9 cellular contexts compared by ENCODE assay signal in the genomic region with DNA sequence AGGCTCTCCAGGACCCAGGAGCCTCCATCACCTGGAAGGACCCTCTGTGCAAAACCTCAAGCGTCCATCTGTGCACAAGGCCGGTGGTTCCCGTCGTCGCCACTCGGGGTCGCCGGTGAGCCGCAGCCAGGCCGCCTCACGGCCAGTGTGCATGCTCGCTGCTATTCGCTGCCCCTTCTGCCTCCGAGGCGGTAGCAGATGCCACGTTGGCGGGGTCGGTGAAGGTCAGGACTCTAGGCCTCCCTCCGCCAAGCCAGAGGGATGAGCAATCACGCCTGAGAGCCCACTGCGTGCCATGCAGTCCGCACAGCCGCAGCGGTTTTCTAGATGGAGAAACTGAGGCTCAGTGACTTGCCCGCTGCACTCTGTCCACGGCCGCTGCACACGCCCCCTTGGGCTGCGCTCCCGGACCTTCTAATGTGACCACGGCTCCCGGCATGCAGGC. TPM values are rescaled to one million over a fixed set of nuclear protein-coding genes. Genes with fewer than 3 reads are reported as not detected.
DNase-seq lines count a peak whose midpoint lies in the region; ATAC-seq and TF ChIP-seq lines count a peak whose summit lies in the region.
"Had no signal": no experiment of that assay in that cellular context is flagged by ENCODE, and none has a peak within 500 bp of the region (broad histone marks: within the 10 kb centered on the region; RNA-seq: fewer than 3 reads in every experiment).

No MANE protein-coding gene starts in this region.

- H3K27ac Mint-ChIP-seq in Caco-2 (ENCODE audit: unreplicated experiment), result no peak overlapping the region
- H3K27ac Mint-ChIP-seq in activated naive CD8-positive, alpha-beta T cell treated with anti-CD3 and anti-CD28 coated beads for 36 hours, result no peak overlapping the region
- H3K27ac Mint-ChIP-seq: activated B cell treated with CpG ODN at 0.5 μM for 24 hours had no signal

- H3K4me1 ChIP-seq in Caco-2 (no peaks in the 10 kb centered on the region), left lung (no peaks in the 10 kb centered on the region)

- no peaks in the 10 kb centered on the region for H3K9me3 Mint-ChIP-seq in Caco-2 (ENCODE audit: unreplicated experiment)
- no peaks in the 10 kb centered on the region for H3K9me3 Mint-ChIP-seq in activated naive CD8-positive, alpha-beta T cell treated with anti-CD3 and anti-CD28 coated beads for 36 hours
- H3K9me3 Mint-ChIP-seq: activated B cell treated with CpG ODN at 0.5 μM for 24 hours had no signal

- peak; percentile 40 for ATAC-seq in left lung
- no peak for ATAC-seq in HG02938 (IDR thresholded peaks at IDR 0.05; ENCODE audit: unreplicated experiment)

- no peaks in the 10 kb centered on the region for H3K4me1 Mint-ChIP-seq in Caco-2 (ENCODE audit: low read depth, unreplicated experiment)
- no peaks in the 10 kb centered on the region for H3K4me1 Mint-ChIP-seq in activated naive CD8-positive, alpha-beta T cell treated with anti-CD3 and anti-CD28 coated beads for 36 hours
- H3K4me1 Mint-ChIP-seq: activated B cell treated with CpG ODN at 0.5 μM for 24 hours had no signal

- no peak overlapping the region for H3K4me3 Mint-ChIP-seq in Caco-2 (ENCODE audit: unreplicated experiment)
- H3K4me3 Mint-ChIP-seq in activated naive CD8-positive, alpha-beta T cell treated with anti-CD3 and anti-CD28 coated beads for 36 hours, result no peak overlapping the region
- H3K4me3 Mint-ChIP-seq: activated B cell treated with CpG ODN at 0.5 μM for 24 hours had no signal

- DNase-seq in Caco-2, result peak in 1 of 2 experiments; percentile 65
- DNase-seq in HK-2 (ENCODE audit: unreplicated experiment), result peak; percentile 74
- peak; percentile 52 for DNase-seq in activated naive CD8-positive, alpha-beta T cell treated with anti-CD3 and anti-CD28 coated beads for 36 hours
- DNase-seq in left lung, result peak; percentile 44 to 89
- DNase-seq in SW480 (ENCODE audit: low spot score), result no peak
- DNase-seq in DMS153 (lab: John Stamatoyannopoulos, UW), result no peak
- no peak for DNase-seq in NCI-H69 (lab: John Stamatoyannopoulos, UW)
- DNase-seq: activated B cell treated with CpG ODN at 0.5 μM for 24 hours had no signal

- peak; percentile 44 to 50 for TF ChIP-seq CTCF in Caco-2 (IDR thresholded peaks at IDR 0.05; ENCODE audit: insufficient read depth in 1 of 2, low read depth in 1 of 2, low read length in 1 of 2, severe bottlenecking in 1 of 2, unreplicated experiment in 1 of 2)
- peak; percentile 59 for TF ChIP-seq CTCF in left lung (IDR thresholded peaks at IDR 0.05)

- CTCF ChIA-PET in Caco-2 (lab: Charles Lee), result no interaction called here

- intact Hi-C loops in Caco-2 (cut with micrococcal nuclease; ENCODE audit: unreplicated experiment), result no loop called here
- intact Hi-C loops in left lung (cut with DNase I), result no loop called here

- H3K4me3 ChIP-seq in Caco-2 (ENCODE audit: low read depth, low read length), result no peak overlapping the region
- H3K4me3 ChIP-seq in left lung, result no peak overlapping the region

- POLR2A ChIA-PET in Caco-2 (lab: Charles Lee), result no interaction called here

- H3K9me3 ChIP-seq in Caco-2 (no peaks in the 10 kb centered on the region), left lung (no peaks in the 10 kb centered on the region)

- no peaks in the 10 kb centered on the region for H3K27me3 Mint-ChIP-seq in Caco-2 (ENCODE audit: insufficient read depth, unreplicated experiment)
- H3K27me3 Mint-ChIP-seq in activated naive CD8-positive, alpha-beta T cell treated with anti-CD3 and anti-CD28 coated beads for 36 hours, result no peaks in the 10 kb centered on the region
- H3K27me3 Mint-ChIP-seq: activated B cell treated with CpG ODN at 0.5 μM for 24 hours had no signal

- H3K27ac ChIP-seq in left lung, result no peak overlapping the region

- H3K36me3 ChIP-seq in Caco-2 (ENCODE audit: control insufficient read depth, insufficient read depth, low read length), result no peaks in the 10 kb centered on the region
- H3K36me3 ChIP-seq in left lung, result no peaks in the 10 kb centered on the region

- no TSS peak for BruUV-seq in Caco-2 (replicated peaks; lab: Mats Ljungman, UMichigan)

- H3K27me3 ChIP-seq in Caco-2 (replicated peaks; ENCODE audit: control insufficient read depth, insufficient read depth, low read length) (no peaks in the 10 kb centered on the region), left lung (peaks cover 0 to 5% of the 10 kb centered on the region in 2 donors)

- peaks cover 5% of the 10 kb centered on the region for H3K36me3 Mint-ChIP-seq in Caco-2 (ENCODE audit: insufficient read depth, unreplicated experiment)
- no peaks in the 10 kb centered on the region for H3K36me3 Mint-ChIP-seq in activated naive CD8-positive, alpha-beta T cell treated with anti-CD3 and anti-CD28 coated beads for 36 hours

RNA-seq across cellular contexts. Expression of gene UPK3B, which starts 5.7 kb away (rescaled TPM):
- total RNA-seq in Caco-2 (2022), result 5.3 and 9.1 TPM in 2 replicates
- total RNA-seq in activated naive CD8-positive, alpha-beta T cell treated with anti-CD3 and anti-CD28 coated beads for 36 hours, result not detected
- total RNA-seq in left lung, result 10 to 100 TPM in 1 of 2 donors, 1 to 10 TPM in 1; 5.5 to 15.9 TPM

RNA-seq across cellular contexts. Expression of gene SPDYE16, which starts 27.1 kb away (rescaled TPM):
- total RNA-seq in Caco-2 (2022), result 0.34 and 0.44 TPM in 2 replicates
- under 1 TPM; 0.12 to 0.14 TPM for total RNA-seq in activated naive CD8-positive, alpha-beta T cell treated with anti-CD3 and anti-CD28 coated beads for 36 hours
- under 1 TPM in 1 of 2 donors, not detected in 1; 0.26 TPM for total RNA-seq in left lung
- total RNA-seq: activated B cell treated with CpG ODN at 0.5 μM for 24 hours had no signal

RNA-seq across cellular contexts. Expression of gene DTX2, which starts 54.5 kb away (rescaled TPM):
- 45.2 and 54.7 TPM in 2 replicates for total RNA-seq in Caco-2 (2022)
- total RNA-seq in activated naive CD8-positive, alpha-beta T cell treated with anti-CD3 and anti-CD28 coated beads for 36 hours, result 10 to 100 TPM; 13.7 to 16.4 TPM
- total RNA-seq in left lung, result 10 to 100 TPM; 28.1 to 40.9 TPM

Comparison
In these comparisons a context has a peak if more than half of its experiments do, and no peak if none do; other contexts are left out.
1. DNase-seq: peak in HK-2 (single experiment), activated naive CD8-positive, alpha-beta T cell treated with anti-CD3 and anti-CD28 coated beads for 36 hours (single experiment) and left lung (2 of 2); none in SW480 (single experiment), DMS153 (single experiment) and NCI-H69 (single experiment).